37 cellular contexts compared by ENCODE assay signal in the genomic region with DNA sequence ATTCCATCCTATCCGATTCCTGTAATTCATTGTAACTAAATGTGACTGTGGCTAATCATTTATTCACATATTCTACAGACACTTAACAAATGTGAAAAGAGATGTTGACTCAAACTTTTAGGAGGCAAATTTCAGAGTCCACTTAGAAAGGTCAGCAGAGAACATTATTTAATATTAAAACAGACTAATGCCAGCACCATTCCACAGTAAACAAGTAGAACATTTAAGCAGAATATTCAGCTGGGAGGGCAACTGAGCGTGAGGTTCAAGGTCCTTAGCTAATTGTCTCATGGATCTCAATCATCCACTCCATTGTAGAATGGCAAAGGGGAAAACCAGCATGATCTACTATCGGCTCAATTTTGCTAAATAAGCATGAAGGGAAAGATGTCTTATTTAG. TPM values are rescaled to one million over a fixed set of nuclear protein-coding genes. Genes with fewer than 3 reads are reported as not detected.
"Had no signal": no experiment of that assay in that cellular context is flagged by ENCODE, and none has a peak within 500 bp of the region (broad histone marks: within the 10 kb centered on the region; RNA-seq: fewer than 3 reads in every experiment).

No MANE protein-coding gene starts in this region.

- DNase-seq: activated B cell treated with CpG ODN at 0.5 μM for 24 hours; activated CD4-positive, alpha-beta memory T cell treated with anti-CD3 and anti-CD28 coated beads for 36 hours; activated CD4-positive, alpha-beta T cell treated with anti-CD3 and anti-CD28 coated beads for 4 hours; activated CD4-positive, alpha-beta T cell treated with anti-CD3 and anti-CD28 coated beads, Interleukin-2, amount 10 ng/mL, durations not matched to agents 24 days and 14 days; activated CD4-positive, alpha-beta T cell treated with anti-CD3 and anti-CD28 coated beads, Interleukin-2, amount 50 U/mL, for 1 hour; activated CD4-positive, alpha-beta T cell treated with anti-CD3 and anti-CD28 coated beads, Interleukin-2, amount 50 U/mL, for 4 hours; activated CD4-positive, CD25-positive, alpha-beta regulatory T cell treated with anti-CD3 and anti-CD28 coated beads, Interleukin-2, amount 50 U/mL, for 72 hours; activated CD8-positive, alpha-beta memory T cell treated with anti-CD3 and anti-CD28 coated beads, Interleukin-2, amount 50 U/mL, for 4 hours; activated CD8-positive, alpha-beta T cell treated with anti-CD3 and anti-CD28 coated beads for 36 hours; activated effector memory CD4-positive, alpha-beta T cell treated with anti-CD3 and anti-CD28 coated beads, Interleukin-2, amount 50 U/mL, for 16 hours; activated gamma-delta T cell treated with Interleukin-2 at 50 U/mL for 16 hours; activated naive CD4-positive, alpha-beta T cell; activated naive CD4-positive, alpha-beta T cell treated with anti-CD3 and anti-CD28 coated beads for 36 hours; activated naive CD4-positive, alpha-beta T cell treated with anti-CD3 and anti-CD28 coated beads, Interleukin-2, amount 50 U/mL, for 16 hours; activated naive CD8-positive, alpha-beta T cell treated with anti-CD3 and anti-CD28 coated beads for 36 hours; activated T-cell treated with anti-CD3 and anti-CD28 coated beads for 4 hours; activated T-cell treated with anti-CD3 and anti-CD28 coated beads, Interleukin-2, amount 50 U/mL, for 1 hour; activated T-cell treated with anti-CD3 and anti-CD28 coated beads, Interleukin-2, amount 50 U/mL, for 4 hours; activated T-cell treated with anti-CD3 and anti-CD28 coated beads, Interleukin-2, amount 50 U/mL, for 72 hours; adrenal gland; amniotic stem cell; aorta; body of pancreas; brain microvascular endothelial cell; central memory CD4-positive, alpha-beta T cell; T-helper 1 cell; T-helper 2 cell; T-helper 9 cell had no signal

- H3K27ac Mint-ChIP-seq: activated B cell treated with CpG ODN at 0.5 μM for 24 hours; activated CD4-positive, alpha-beta memory T cell treated with anti-CD3 and anti-CD28 coated beads for 36 hours; activated CD4-positive, alpha-beta T cell treated with anti-CD3 and anti-CD28 coated beads, Interleukin-2, amount 10 ng/mL, durations not matched to agents 24 days and 14 days; activated CD8-positive, alpha-beta T cell treated with anti-CD3 and anti-CD28 coated beads for 36 hours; activated naive CD4-positive, alpha-beta T cell treated with anti-CD3 and anti-CD28 coated beads for 36 hours; activated naive CD4-positive, alpha-beta T cell treated with anti-CD3 and anti-CD28 coated beads, Interleukin-2, amount 50 U/mL, for 72 hours; activated naive CD8-positive, alpha-beta T cell treated with anti-CD3 and anti-CD28 coated beads for 36 hours; activated T-cell treated with anti-CD3 and anti-CD28 coated beads, Interleukin-2, amount 50 U/mL, for 72 hours; activated T-helper 1 cell treated with anti-CD3 and anti-CD28 coated beads, Interleukin-12 subunit alpha, Interleukin-12 subunit beta, Interleukin-2, Interleukin-4 antibody, amounts not matched to agents 30 ng/mL and 10 ng/mL and 1 ng/mL, durations not matched to agents 14 hours and 24 hours and 36 hours; activated T-helper 17 cell treated with anti-CD3 and anti-CD28 coated beads, Interleukin-2, amount 50 U/mL, for 72 hours; T-helper 1 cell treated with Interleukin-12 subunit alpha and Interleukin-12 subunit beta and Interleukin-4 antibody, amounts not matched to agents 30 μg/mL and 1 μg/mL, for 36 hours; T-helper 2 cell treated with Interferon-gamma antibody and Interleukin-4, amounts not matched to agents 5 μg/mL and 100 μg/mL, for 36 hours had no signal

- FAIRE-seq: TTC549 had no signal

- ATAC-seq: activated CD8-positive, alpha-beta T cell treated with anti-CD3 and anti-CD28 coated beads for 36 hours; activated naive CD4-positive, alpha-beta T cell treated with anti-CD3 and anti-CD28 coated beads, Interleukin-2, amount 50 U/mL, for 72 hours; activated T-cell treated with anti-CD3 and anti-CD28 coated beads, Interleukin-2, amount 50 U/mL, for 4 hours; activated T-cell treated with anti-CD3 and anti-CD28 coated beads, Interleukin-2, amount 50 U/mL, for 72 hours; activated T-helper 17 cell treated with anti-CD3 and anti-CD28 coated beads, Interleukin-2, amount 50 U/mL, for 72 hours; body of pancreas had no signal

- H3K27me3 ChIP-seq: adrenal gland, body of pancreas, brain microvascular endothelial cell, breast epithelium had no signal

- H3K36me3 ChIP-seq: adrenal gland, brain microvascular endothelial cell, breast epithelium had no signal

- H3K4me1 Mint-ChIP-seq: activated B cell treated with CpG ODN at 0.5 μM for 24 hours; activated CD4-positive, alpha-beta T cell treated with anti-CD3 and anti-CD28 coated beads, Interleukin-2, amount 10 ng/mL, durations not matched to agents 24 days and 14 days; activated naive CD8-positive, alpha-beta T cell treated with anti-CD3 and anti-CD28 coated beads for 36 hours; activated T-helper 17 cell treated with anti-CD3 and anti-CD28 coated beads, Interleukin-2, amount 50 U/mL, for 72 hours had no signal

- H3K4me3 ChIP-seq: adrenal gland, body of pancreas, breast epithelium had no signal

- H3K9me3 ChIP-seq: adrenal gland, body of pancreas, breast epithelium had no signal

- H3K27me3 Mint-ChIP-seq: activated B cell treated with CpG ODN at 0.5 μM for 24 hours; activated CD4-positive, alpha-beta memory T cell treated with anti-CD3 and anti-CD28 coated beads for 36 hours; activated CD4-positive, alpha-beta T cell treated with anti-CD3 and anti-CD28 coated beads, Interleukin-2, amount 10 ng/mL, durations not matched to agents 24 days and 14 days; activated CD8-positive, alpha-beta T cell treated with anti-CD3 and anti-CD28 coated beads for 36 hours; activated naive CD8-positive, alpha-beta T cell treated with anti-CD3 and anti-CD28 coated beads for 36 hours; activated T-helper 17 cell treated with anti-CD3 and anti-CD28 coated beads, Interleukin-2, amount 50 U/mL, for 72 hours had no signal

- H3K36me3 Mint-ChIP-seq: activated CD4-positive, alpha-beta memory T cell treated with anti-CD3 and anti-CD28 coated beads for 36 hours; activated naive CD4-positive, alpha-beta T cell treated with anti-CD3 and anti-CD28 coated beads, Interleukin-2, amount 50 U/mL, for 72 hours; activated naive CD8-positive, alpha-beta T cell treated with anti-CD3 and anti-CD28 coated beads for 36 hours had no signal

- H3K4me3 Mint-ChIP-seq: activated B cell treated with CpG ODN at 0.5 μM for 24 hours; activated CD4-positive, alpha-beta memory T cell treated with anti-CD3 and anti-CD28 coated beads for 36 hours; activated CD4-positive, alpha-beta T cell treated with anti-CD3 and anti-CD28 coated beads, Interleukin-2, amount 10 ng/mL, durations not matched to agents 24 days and 14 days; activated CD8-positive, alpha-beta T cell treated with anti-CD3 and anti-CD28 coated beads for 36 hours; activated naive CD4-positive, alpha-beta T cell treated with anti-CD3 and anti-CD28 coated beads for 36 hours; activated naive CD8-positive, alpha-beta T cell treated with anti-CD3 and anti-CD28 coated beads for 36 hours; activated T-cell treated with anti-CD3 and anti-CD28 coated beads, Interleukin-2, amount 50 U/mL, for 4 hours; activated T-cell treated with anti-CD3 and anti-CD28 coated beads, Interleukin-2, amount 50 U/mL, for 72 hours; activated T-helper 1 cell treated with anti-CD3 and anti-CD28 coated beads, Interleukin-12 subunit alpha, Interleukin-12 subunit beta, Interleukin-2, Interleukin-4 antibody, amounts not matched to agents 30 ng/mL and 10 ng/mL and 1 ng/mL, durations not matched to agents 14 hours and 24 hours and 36 hours; activated T-helper 17 cell treated with anti-CD3 and anti-CD28 coated beads, Interleukin-2, amount 50 U/mL, for 72 hours; T-helper 1 cell treated with Interleukin-12 subunit alpha and Interleukin-12 subunit beta and Interleukin-4 antibody, amounts not matched to agents 30 μg/mL and 1 μg/mL, for 36 hours; T-helper 2 cell treated with Interferon-gamma antibody and Interleukin-4, amounts not matched to agents 5 μg/mL and 100 μg/mL, for 36 hours had no signal

- H3K27ac ChIP-seq: adrenal gland, body of pancreas, brain microvascular endothelial cell, breast epithelium, VCaP had no signal

- H3K9me3 Mint-ChIP-seq: activated CD4-positive, alpha-beta T cell treated with anti-CD3 and anti-CD28 coated beads, Interleukin-2, amount 10 ng/mL, durations not matched to agents 24 days and 14 days; T-helper 1 cell treated with Interleukin-12 subunit alpha and Interleukin-12 subunit beta and Interleukin-4 antibody, amounts not matched to agents 30 μg/mL and 1 μg/mL, for 36 hours had no signal

- H3K4me1 ChIP-seq: adrenal gland, body of pancreas, breast epithelium had no signal

RNA-seq across cellular contexts. Expression of a gene that starts 5.1 kb away (rescaled TPM):
- total RNA-seq: activated B cell treated with CpG ODN at 0.5 μM for 24 hours; activated CD4-positive, alpha-beta memory T cell treated with anti-CD3 and anti-CD28 coated beads for 36 hours; activated CD4-positive, alpha-beta T cell treated with anti-CD3 and anti-CD28 coated beads, Interleukin-2, amount 10 ng/mL, durations not matched to agents 24 days and 14 days; activated CD8-positive, alpha-beta memory T cell treated with anti-CD3 and anti-CD28 coated beads for 36 hours; activated CD8-positive, alpha-beta T cell treated with anti-CD3 and anti-CD28 coated beads for 36 hours; activated naive CD4-positive, alpha-beta T cell treated with anti-CD3 and anti-CD28 coated beads for 36 hours; activated naive CD4-positive, alpha-beta T cell treated with anti-CD3 and anti-CD28 coated beads, Interleukin-2, amount 50 U/mL, for 72 hours; activated naive CD8-positive, alpha-beta T cell treated with anti-CD3 and anti-CD28 coated beads for 36 hours; activated T-cell treated with anti-CD3 and anti-CD28 coated beads, Interleukin-2, amount 50 U/mL, for 4 hours; activated T-cell treated with anti-CD3 and anti-CD28 coated beads, Interleukin-2, amount 50 U/mL, for 72 hours; activated T-helper 1 cell treated with anti-CD3 and anti-CD28 coated beads, Interleukin-12 subunit alpha, Interleukin-12 subunit beta, Interleukin-2, Interleukin-4 antibody, amounts not matched to agents 30 ng/mL and 10 ng/mL and 1 ng/mL, durations not matched to agents 14 hours and 24 hours and 36 hours; activated T-helper 17 cell treated with anti-CD3 and anti-CD28 coated beads, Interleukin-2, amount 50 U/mL, for 72 hours; aorta; body of pancreas; breast epithelium had no signal
